In the genomic region with DNA sequence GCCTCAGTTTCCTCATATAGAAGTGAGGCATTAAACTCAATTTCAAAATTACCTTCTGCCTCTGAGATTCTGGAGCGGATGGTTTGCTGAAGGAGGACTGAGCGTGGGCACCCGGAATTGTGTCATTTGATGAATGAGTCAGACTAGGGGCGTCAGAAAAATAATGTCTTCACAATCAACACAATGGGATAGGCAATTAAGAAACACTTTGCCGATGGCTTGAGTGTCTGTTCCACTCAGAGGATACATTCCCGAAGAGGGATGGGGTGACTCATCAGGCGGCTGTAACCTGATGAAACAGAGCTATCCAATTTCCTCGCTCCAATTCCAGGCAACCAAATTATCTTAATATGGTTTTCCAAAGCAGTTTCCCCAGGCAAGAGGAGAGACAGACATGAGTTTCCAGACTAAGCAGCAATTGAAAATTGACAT, we compare ENCODE assay signal across 11 cellular contexts. TPM values are rescaled to one million over a fixed set of nuclear protein-coding genes. Genes with fewer than 3 reads are reported as not detected.
A peak's percentile ranks its signal among the peaks of the same experiment; 100 is the strongest.
DNase-seq lines count a peak whose midpoint lies in the region; ATAC-seq and TF ChIP-seq lines count a peak whose summit lies in the region.
"Had no signal": no experiment of that assay in that cellular context is flagged by ENCODE, and none has a peak within 500 bp of the region (broad histone marks: within the 10 kb centered on the region; RNA-seq: fewer than 3 reads in every experiment).

No MANE protein-coding gene starts in this region.

- ATAC-seq in GM18870 (IDR thresholded peaks at IDR 0.05; ENCODE audit: unreplicated experiment), result no peak

- H3K4me1 ChIP-seq in mesendoderm (ENCODE audit: control insufficient read depth, low read depth, low read length), result peaks cover 8% of the 10 kb centered on the region
- H3K4me1 ChIP-seq in vagina, result peaks cover 6% of the 10 kb centered on the region
- H3K4me1 ChIP-seq: Peyer's patch, testis had no signal

- no peak overlapping the region for H3K23ac ChIP-seq in mesendoderm (ENCODE audit: low read length)

- peak; percentile 90 for DNase-seq in Daoy (ENCODE audit: low read depth)
- peak; percentile 55 for DNase-seq in NCI-H187 treated with DMSO at 0.1 percent for 48 hours (lab: John Stamatoyannopoulos, UW)
- peak; percentile 69 for DNase-seq in amniotic epithelial cell (ENCODE audit: low read depth)
- DNase-seq in mesendoderm, result peak; percentile 83
- DNase-seq in vagina (ENCODE audit: extremely low spot score in 2 of 2), result no peak
- DNase-seq in stimulated activated CD4-positive, alpha-beta T cell treated with anti-CD3 and anti-CD28 coated beads, Interleukin-4, amount 100 ng/mL, for 24 hours, result no peak
- DNase-seq in T-helper 2 cell, result no peak
- DNase-seq: Peyer's patch, testis had no signal

- peak overlapping the region; percentile 38 for H3K4ac ChIP-seq in mesendoderm (ENCODE audit: low read depth, low read length)

- no peak for TF ChIP-seq POLR2A in vagina (IDR thresholded peaks at IDR 0.05)

- no peak overlapping the region for H3K9ac ChIP-seq in mesendoderm (ENCODE audit: low read length)

- H3K9me3 ChIP-seq in vagina, result no peaks in the 10 kb centered on the region
- H3K9me3 ChIP-seq: Peyer's patch, testis had no signal

- H2BK15ac ChIP-seq in mesendoderm (replicated peaks; ENCODE audit: low read depth), result peak overlapping the region; percentile 14

- H3K18ac ChIP-seq in mesendoderm (ENCODE audit: low read length), result no peak overlapping the region

- no peak overlapping the region for H3K4me3 ChIP-seq in mesendoderm (ENCODE audit: low read length)
- H3K4me3 ChIP-seq in vagina, result no peak overlapping the region
- H3K4me3 ChIP-seq: Peyer's patch, testis had no signal

- H4K8ac ChIP-seq in mesendoderm (ENCODE audit: low read depth, low read length), result no peak overlapping the region

- no peaks in the 10 kb centered on the region for H3K79me2 ChIP-seq in mesendoderm (ENCODE audit: control insufficient read depth, insufficient read depth, low read length)

- no peak overlapping the region for H3K4me2 ChIP-seq in mesendoderm (ENCODE audit: low read length)

- H4K5ac ChIP-seq in mesendoderm (ENCODE audit: low read length), result no peak overlapping the region

- no peak overlapping the region for H3K27ac ChIP-seq in mesendoderm (ENCODE audit: low read depth, low read length)
- no peak overlapping the region for H3K27ac ChIP-seq in vagina
- H3K27ac ChIP-seq: Peyer's patch, testis had no signal

- H2AK5ac ChIP-seq in mesendoderm (ENCODE audit: low read length), result no peak overlapping the region

- intact Hi-C loops in vagina (cut with DNase I), result no loop called here

- no peak overlapping the region for H2BK5ac ChIP-seq in mesendoderm (ENCODE audit: low read length)

- no peak overlapping the region for H2BK120ac ChIP-seq in mesendoderm (ENCODE audit: low read depth, low read length)

- no peaks in the 10 kb centered on the region for H3K27me3 ChIP-seq in mesendoderm (ENCODE audit: insufficient read depth, low read length, poor library complexity)
- no peaks in the 10 kb centered on the region for H3K27me3 ChIP-seq in vagina
- H3K27me3 ChIP-seq: Peyer's patch, testis had no signal

- H3K36me3 ChIP-seq in mesendoderm (ENCODE audit: control insufficient read depth, insufficient read depth, low read length) (no peaks in the 10 kb centered on the region), vagina (no peaks in the 10 kb centered on the region)
- H3K36me3 ChIP-seq: Peyer's patch had no signal

- H3K56ac ChIP-seq in mesendoderm (ENCODE audit: low read length), result no peak overlapping the region

- TF ChIP-seq CTCF in vagina (IDR thresholded peaks at IDR 0.05), result no peak

- no peaks in the 10 kb centered on the region for H3K79me1 ChIP-seq in mesendoderm (ENCODE audit: low read length)

- no CpG with 5 or more reads among the region's 8 CpGs for WGBS in mesendoderm (ENCODE audit: extremely low coverage, insufficient coverage, low lambda C conversion rate)

RNA-seq across cellular contexts. Expression of gene CHRNA9, which starts 1.2 kb away (rescaled TPM):
- 9.9 and 11.3 TPM in 2 replicates for total RNA-seq in Daoy (2014; rRNA removed; shearing (Covaris generic))
- 1.9 TPM for polyA plus RNA-seq in mesendoderm (2013, experiment 1 of 2)
- 2.0 TPM for polyA plus RNA-seq in mesendoderm (2013, experiment 2 of 2)
- total RNA-seq in vagina, result not detected
- total RNA-seq: glomerular endothelial cell, Peyer's patch had no signal

Comparison
In these comparisons a context has a peak if more than half of its experiments do, and no peak if none do; other contexts are left out.
1. DNase-seq: peak in Daoy (single experiment), NCI-H187 treated with DMSO at 0.1 percent for 48 hours (single experiment), amniotic epithelial cell (single experiment) and mesendoderm (single experiment); none in vagina (0 of 2), stimulated activated CD4-positive, alpha-beta T cell treated with anti-CD3 and anti-CD28 coated beads, Interleukin-4, amount 100 ng/mL, for 24 hours (single experiment) and T-helper 2 cell (0 of 5).
2. RNA of gene CHRNA9, which starts 1.2 kb away (total RNA-seq): 9.9 to 11.3 TPM in Daoy; not detected in vagina (single experiment); every median in the first group is over 10 times any median in the second.